ENCODE assay signal across 8 cellular contexts in the genomic region with DNA sequence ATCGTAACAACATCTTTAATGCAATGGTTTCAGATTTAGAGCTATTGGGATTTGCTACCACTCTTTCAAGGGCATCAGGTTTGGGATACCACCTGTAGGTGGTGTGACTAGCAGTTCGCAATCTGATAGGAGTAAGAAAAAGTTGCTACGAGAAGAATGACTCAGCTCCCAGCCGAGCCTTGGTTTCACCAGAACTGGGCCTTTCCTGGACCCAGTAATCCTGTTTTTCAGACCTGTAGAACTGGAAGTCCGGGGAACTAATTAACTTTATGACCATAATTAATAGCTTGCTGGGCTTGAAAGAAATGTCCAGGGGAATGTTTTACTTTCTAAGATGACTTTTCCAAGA. TPM values are rescaled to one million over a fixed set of nuclear protein-coding genes. Genes with fewer than 3 reads are reported as not detected.
DNase-seq lines count a peak whose midpoint lies in the region; ATAC-seq and TF ChIP-seq lines count a peak whose summit lies in the region.

No MANE protein-coding gene starts in this region.

- peak overlapping the region; percentile 83 for H3K9ac ChIP-seq in Loucy (ENCODE audit: low read depth, low read length, poor library complexity, severe bottlenecking)

- H3K4me2 ChIP-seq in Loucy (ENCODE audit: low read depth, low read length, poor library complexity, severe bottlenecking) = peak overlapping the region; percentile 83

- peak overlapping the region; percentile 95 for H2AFZ ChIP-seq in Loucy (ENCODE audit: low read length)

- H3K79me2 ChIP-seq in Loucy (ENCODE audit: insufficient read depth, low read length) = peaks cover 7% of the 10 kb centered on the region; the same call in 1 of the 2 replicates

- CTCF ChIA-PET in BJ (lab: Yijun Ruan, JAX) = interaction anchor here (0.8 to 6.3 kb wide), 9 partner anchors 9 to 54 kb away, joined by 3 to 45 read pairs (median 10); a partner anchor contains a TSS

- no peaks in the 10 kb centered on the region for H3K27me3 Mint-ChIP-seq in activated T-helper 17 cell treated with anti-CD3 and anti-CD28 coated beads, Interleukin-2, amount 50 U/mL, for 72 hours

- TF ChIP-seq EP300 in gastroesophageal sphincter (IDR thresholded peaks at IDR 0.05) = no peak

- H3K9me3 Mint-ChIP-seq in activated T-helper 17 cell treated with anti-CD3 and anti-CD28 coated beads, Interleukin-2, amount 50 U/mL, for 72 hours = no peaks in the 10 kb centered on the region

- H3K9me3 ChIP-seq in Loucy (ENCODE audit: insufficient read depth, low read depth, low read length) = no peaks in the 10 kb centered on the region
- no peaks in the 10 kb centered on the region for H3K9me3 ChIP-seq in gastroesophageal sphincter
- no peaks in the 10 kb centered on the region for H3K9me3 ChIP-seq in neutrophil

- H3K9me2 ChIP-seq in Loucy (replicated peaks; ENCODE audit: low read depth, low read length) = no peaks in the 10 kb centered on the region

- H3K36me3 ChIP-seq in BJ (ENCODE audit: control insufficient read depth, insufficient read depth, low read length) = peaks cover 17% of the 10 kb centered on the region
- no peaks in the 10 kb centered on the region for H3K36me3 ChIP-seq in Loucy (ENCODE audit: insufficient read depth, low read length)
- H3K36me3 ChIP-seq in gastroesophageal sphincter = peaks cover 3 to 26% of the 10 kb centered on the region in 2 donors
- H3K36me3 ChIP-seq in neutrophil = peaks cover 25% of the 10 kb centered on the region

- H3K27me3 ChIP-seq in BJ (ENCODE audit: control insufficient read depth, insufficient read depth, low read length) (peaks cover 2% of the 10 kb centered on the region), Loucy (ENCODE audit: insufficient read depth, low read length, poor library complexity, severe bottlenecking) (no peaks in the 10 kb centered on the region), gastroesophageal sphincter (no peaks in the 10 kb centered on the region), neutrophil (peaks cover 31% of the 10 kb centered on the region)

- H3K4me3 ChIP-seq in BJ (ENCODE audit: low read depth, low read length) (peak overlapping the region; percentile 95), Loucy (ENCODE audit: low read length, poor library complexity, severe bottlenecking) (peak overlapping the region; percentile 83), gastroesophageal sphincter (peak overlapping the region; percentile 80 to 93), neutrophil (ENCODE audit: low read depth in 1 of 2, low read length in 1 of 2) (peak overlapping the region; percentile 68 to 82)

- DNase-seq in BJ (ENCODE audit: low read depth) = no peak
- DNase-seq in NCI-H146 treated with DMSO at 0.1 percent for 48 hours (lab: John Stamatoyannopoulos, UW; ENCODE audit: unreplicated experiment) = no peak
- DNase-seq in OCI-M2 (lab: John Stamatoyannopoulos, UW; ENCODE audit: unreplicated experiment) = no peak

- POLR2A ChIA-PET in BJ (lab: Charles Lee) = interaction anchor here (1.0 to 2.0 kb wide), 3 partner anchors 9 to 14 kb away, joined by 4 to 5 read pairs (median 4); no protein-coding TSS in a partner anchor

- peaks cover 26% of the 10 kb centered on the region for H3K4me1 Mint-ChIP-seq in activated T-helper 17 cell treated with anti-CD3 and anti-CD28 coated beads, Interleukin-2, amount 50 U/mL, for 72 hours

- H3K27ac ChIP-seq in gastroesophageal sphincter (peak overlapping the region; percentile 85 to 94 (median 87)), neutrophil (peak overlapping the region; percentile 88)

- peak; percentile 45 for TF ChIP-seq CTCF in BJ (IDR thresholded peaks at IDR 0.05; ENCODE audit: insufficient read depth, low read depth, low read length)
- TF ChIP-seq CTCF in Loucy (conservative IDR thresholded peaks at IDR 0.05; ENCODE audit: low read length) = peak; percentile 46
- peak in 3 of 4 experiments; percentile 42 to 45 (median 43) for TF ChIP-seq CTCF in gastroesophageal sphincter (IDR thresholded peaks at IDR 0.05)
- TF ChIP-seq CTCF in neutrophil (IDR thresholded peaks at IDR 0.05) = no peak

- H3F3A ChIP-seq in Loucy (ENCODE audit: low read depth) = no peaks in the 10 kb centered on the region

- no peak for TF ChIP-seq POLR2A in gastroesophageal sphincter (IDR thresholded peaks at IDR 0.05)

- 0 to 6% methylated on average over 3 to 5 of the region's 5 CpGs for WGBS in gastroesophageal sphincter (ENCODE audit: low coverage in 1 of 2), 2 donors

- H4K20me1 ChIP-seq in Loucy (ENCODE audit: insufficient read depth, low read length, poor library complexity, severe bottlenecking) = no peaks in the 10 kb centered on the region

- H3K4me3 Mint-ChIP-seq in activated T-helper 17 cell treated with anti-CD3 and anti-CD28 coated beads, Interleukin-2, amount 50 U/mL, for 72 hours = peak overlapping the region; percentile 99

- peak overlapping the region; percentile 94 for H3K27ac Mint-ChIP-seq in activated T-helper 17 cell treated with anti-CD3 and anti-CD28 coated beads, Interleukin-2, amount 50 U/mL, for 72 hours

- H3K4me1 ChIP-seq in Loucy (ENCODE audit: insufficient read depth, low read length, poor library complexity, severe bottlenecking) (peaks cover 24% of the 10 kb centered on the region), gastroesophageal sphincter (peaks cover 5 to 31% (median 14%) of the 10 kb centered on the region in 3 donors), neutrophil (ENCODE audit: control insufficient read depth in 1 of 2, insufficient read depth in 1 of 2, low read depth in 1 of 2, low read length in 1 of 2) (peaks cover 21% of the 10 kb centered on the region in 2 experiments)

- H3K36me3 Mint-ChIP-seq in activated T-helper 17 cell treated with anti-CD3 and anti-CD28 coated beads, Interleukin-2, amount 50 U/mL, for 72 hours (ENCODE audit: low read depth) = peaks cover 46% of the 10 kb centered on the region

- ATAC-seq in GM18858 (IDR thresholded peaks at IDR 0.05; ENCODE audit: unreplicated experiment) = peak; percentile 43
- ATAC-seq in activated T-helper 17 cell treated with anti-CD3 and anti-CD28 coated beads, Interleukin-2, amount 50 U/mL, for 72 hours (replicated peaks) = peak; percentile 85
- peak; percentile 86 for ATAC-seq in gastroesophageal sphincter

RNA-seq across cellular contexts. Expression of a gene that starts 0.8 kb away (rescaled TPM):
- polyA plus RNA-seq in BJ (2011; rRNA removed) = 77.2 and 115 TPM in 2 replicates
- 52.5 and 76.6 TPM in 2 replicates for polyA minus RNA-seq in BJ (2011; rRNA and poly(A)+ RNA removed)
- 10 to 100 TPM; 11.2 to 31.0 TPM for total RNA-seq in activated T-helper 17 cell treated with anti-CD3 and anti-CD28 coated beads, Interleukin-2, amount 50 U/mL, for 72 hours
- total RNA-seq in gastroesophageal sphincter = 10 to 100 TPM; 23.8 to 42.0 (median 31.0) TPM

RNA-seq across cellular contexts. Expression of a gene that starts 9.8 kb away (rescaled TPM):
- 383 and 576 TPM in 2 replicates for polyA plus RNA-seq in BJ (2011; rRNA removed)
- polyA minus RNA-seq in BJ (2011; rRNA and poly(A)+ RNA removed) = 77.5 and 148 TPM in 2 replicates
- total RNA-seq in activated T-helper 17 cell treated with anti-CD3 and anti-CD28 coated beads, Interleukin-2, amount 50 U/mL, for 72 hours = 100 to 1,000 TPM; 218 to 229 TPM
- 100 to 1,000 TPM; 123 to 228 (median 171) TPM for total RNA-seq in gastroesophageal sphincter

RNA-seq across cellular contexts. Expression of a gene that starts 45.3 kb away (rescaled TPM):
- not detected in 2 replicates for polyA plus RNA-seq in BJ (2011; rRNA removed)
- not detected in 2 replicates for polyA minus RNA-seq in BJ (2011; rRNA and poly(A)+ RNA removed)
- total RNA-seq in activated T-helper 17 cell treated with anti-CD3 and anti-CD28 coated beads, Interleukin-2, amount 50 U/mL, for 72 hours = not detected
- total RNA-seq in gastroesophageal sphincter = under 1 TPM in 1 of 4 donors, not detected in 3; 0.12 TPM
